ENCODE assay signal across 26 cellular contexts in the genomic region with DNA sequence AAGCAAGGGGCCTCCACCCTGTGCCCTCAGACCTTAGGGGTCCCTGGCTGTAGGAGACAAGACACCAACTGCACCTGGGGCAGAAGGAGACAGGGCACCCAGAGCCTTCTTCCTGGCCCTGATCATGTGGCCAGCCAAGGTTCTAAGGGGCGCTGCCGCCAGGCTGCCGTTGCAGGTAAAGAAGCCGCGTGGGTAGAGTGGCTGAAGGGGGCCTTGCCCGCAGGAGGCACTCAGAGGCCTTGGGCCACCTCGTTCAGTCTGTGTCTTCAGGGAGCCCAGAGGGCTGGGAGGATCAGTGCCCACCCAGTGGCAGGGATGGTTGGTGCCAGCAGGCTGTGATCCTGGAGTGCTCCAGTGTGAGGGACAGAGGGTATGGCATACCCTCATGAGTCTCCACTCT. TPM values are rescaled to one million over a fixed set of nuclear protein-coding genes. Genes with fewer than 3 reads are reported as not detected.
DNase-seq lines count a peak whose midpoint lies in the region; ATAC-seq, FAIRE-seq and TF ChIP-seq lines count a peak whose summit lies in the region.
"Had no signal": no experiment of that assay in that cellular context is flagged by ENCODE, and none has a peak within 500 bp of the region (broad histone marks: within the 10 kb centered on the region; RNA-seq: fewer than 3 reads in every experiment).

No MANE protein-coding gene starts in this region.

- H3K4me3 ChIP-seq in kidney (ENCODE audit: low read length in 2 of 2) = no peak overlapping the region

- H3K9me3 Mint-ChIP-seq in activated T-cell treated with anti-CD3 and anti-CD28 coated beads, Interleukin-2, amount 50 U/mL, for 4 hours = no peaks in the 10 kb centered on the region
- no peaks in the 10 kb centered on the region for H3K9me3 Mint-ChIP-seq in WTC11
- no peaks in the 10 kb centered on the region for H3K9me3 Mint-ChIP-seq in stimulated activated effector memory CD8-positive, alpha-beta T cell treated with anti-CD3 and anti-CD28 coated beads, Interleukin-12 subunit alpha, Interleukin-12 subunit beta, amount 100 ng/mL, for 72 hours
- no peaks in the 10 kb centered on the region for H3K9me3 Mint-ChIP-seq in T-helper 2 cell treated with Interferon-gamma antibody and Interleukin-4, amounts not matched to agents 5 μg/mL and 100 μg/mL, for 36 hours
- H3K9me3 Mint-ChIP-seq: CD4-positive, CD25-positive, alpha-beta regulatory T cell; HFFc6 had no signal

- no peak overlapping the region for H3K27ac Mint-ChIP-seq in WTC11
- H3K27ac Mint-ChIP-seq in stimulated activated effector memory CD8-positive, alpha-beta T cell treated with anti-CD3 and anti-CD28 coated beads, Interleukin-12 subunit alpha, Interleukin-12 subunit beta, amount 100 ng/mL, for 72 hours = no peak overlapping the region
- no peak overlapping the region for H3K27ac Mint-ChIP-seq in T-helper 2 cell treated with Interferon-gamma antibody and Interleukin-4, amounts not matched to agents 5 μg/mL and 100 μg/mL, for 36 hours
- H3K27ac Mint-ChIP-seq: CD4-positive, CD25-positive, alpha-beta regulatory T cell; HFFc6 had no signal

- no peak for FAIRE-seq in kidney (lab: Jason Lieb, UNC)
- FAIRE-seq: RCC 7860 had no signal

- peaks cover 4% of the 10 kb centered on the region for H3K4me1 Mint-ChIP-seq in activated T-cell treated with anti-CD3 and anti-CD28 coated beads, Interleukin-2, amount 50 U/mL, for 4 hours (ENCODE audit: low read depth)
- H3K4me1 Mint-ChIP-seq in WTC11 = no peaks in the 10 kb centered on the region
- H3K4me1 Mint-ChIP-seq in stimulated activated effector memory CD8-positive, alpha-beta T cell treated with anti-CD3 and anti-CD28 coated beads, Interleukin-12 subunit alpha, Interleukin-12 subunit beta, amount 100 ng/mL, for 72 hours = no peaks in the 10 kb centered on the region
- H3K4me1 Mint-ChIP-seq in T-helper 2 cell treated with Interferon-gamma antibody and Interleukin-4, amounts not matched to agents 5 μg/mL and 100 μg/mL, for 36 hours (ENCODE audit: low read depth) = no peaks in the 10 kb centered on the region

- peak overlapping the region; percentile 68 for H3K4me3 Mint-ChIP-seq in activated T-cell treated with anti-CD3 and anti-CD28 coated beads, Interleukin-2, amount 50 U/mL, for 4 hours
- peak overlapping the region; percentile 56; the same call in 1 of the 2 replicates for H3K4me3 Mint-ChIP-seq in WTC11
- peak overlapping the region; percentile 10 for H3K4me3 Mint-ChIP-seq in stimulated activated effector memory CD8-positive, alpha-beta T cell treated with anti-CD3 and anti-CD28 coated beads, Interleukin-12 subunit alpha, Interleukin-12 subunit beta, amount 100 ng/mL, for 72 hours
- no peak overlapping the region for H3K4me3 Mint-ChIP-seq in T-helper 2 cell treated with Interferon-gamma antibody and Interleukin-4, amounts not matched to agents 5 μg/mL and 100 μg/mL, for 36 hours
- H3K4me3 Mint-ChIP-seq: HFFc6 had no signal

- TF ChIP-seq CTCF in WTC11 (IDR thresholded peaks at IDR 0.05) (no peak), kidney (IDR thresholded peaks at IDR 0.05; ENCODE audit: borderline replicate concordance, extremely low read depth, insufficient read depth) (no peak)

- no peak overlapping the region for H3K27ac ChIP-seq in kidney (ENCODE audit: low read depth in 2 of 2, low read length in 2 of 2)
- H3K27ac ChIP-seq: 22Rv1, KMS-11 had no signal

- no peaks in the 10 kb centered on the region for H3K4me1 ChIP-seq in kidney (ENCODE audit: control insufficient read depth in 1 of 2, insufficient read depth in 1 of 2, low read depth in 1 of 2, low read length in 2 of 2)

- intact Hi-C loops in kidney (cut with DNase I) = no loop called here
- intact Hi-C loops in sciatic nerve (cut with DNase I) = no loop called here

- peaks cover 24% of the 10 kb centered on the region for H3K27me3 Mint-ChIP-seq in activated T-cell treated with anti-CD3 and anti-CD28 coated beads, Interleukin-2, amount 50 U/mL, for 4 hours (ENCODE audit: low read depth)
- H3K27me3 Mint-ChIP-seq in WTC11 (ENCODE audit: low read depth) = peaks cover 9% of the 10 kb centered on the region
- H3K27me3 Mint-ChIP-seq in T-helper 2 cell treated with Interferon-gamma antibody and Interleukin-4, amounts not matched to agents 5 μg/mL and 100 μg/mL, for 36 hours (ENCODE audit: low read depth) = peaks cover 9% of the 10 kb centered on the region

- H3K36me3 Mint-ChIP-seq in activated T-cell treated with anti-CD3 and anti-CD28 coated beads, Interleukin-2, amount 50 U/mL, for 4 hours (ENCODE audit: insufficient read depth) = no peaks in the 10 kb centered on the region
- H3K36me3 Mint-ChIP-seq in WTC11 = no peaks in the 10 kb centered on the region
- no peaks in the 10 kb centered on the region for H3K36me3 Mint-ChIP-seq in stimulated activated effector memory CD8-positive, alpha-beta T cell treated with anti-CD3 and anti-CD28 coated beads, Interleukin-12 subunit alpha, Interleukin-12 subunit beta, amount 100 ng/mL, for 72 hours
- H3K36me3 Mint-ChIP-seq in T-helper 2 cell treated with Interferon-gamma antibody and Interleukin-4, amounts not matched to agents 5 μg/mL and 100 μg/mL, for 36 hours (ENCODE audit: low read depth) = no peaks in the 10 kb centered on the region
- H3K36me3 Mint-ChIP-seq: CD4-positive, CD25-positive, alpha-beta regulatory T cell had no signal

- CTCF ChIA-PET in WTC11 (lab: Charles Lee) = interaction anchor here (1.4 kb wide), 1 partner anchor 46 kb away, joined by 3 read pairs; no protein-coding TSS in a partner anchor

- no peaks in the 10 kb centered on the region for H3K9me3 ChIP-seq in kidney (ENCODE audit: control insufficient read depth in 1 of 2, low read length in 2 of 2)

- no peak for DNase-seq in activated T-cell treated with anti-CD3 and anti-CD28 coated beads, Interleukin-2, amount 50 U/mL, for 4 hours
- no peak for DNase-seq in activated T-cell treated with anti-CD3 and anti-CD28 coated beads, Interleukin-2, amount 50 U/mL, for 1 hour
- no peak for DNase-seq in WTC11 (ENCODE audit: low spot score)
- DNase-seq in kidney = peak; percentile 71
- no peak for DNase-seq in stimulated activated effector memory CD8-positive, alpha-beta T cell treated with anti-CD3 and anti-CD28 coated beads, Interleukin-12 subunit alpha, Interleukin-12 subunit beta, amount 100 ng/mL, for 72 hours (ENCODE audit: low spot score in 2 of 2)
- DNase-seq in sciatic nerve (ENCODE audit: low spot score) = no peak
- DNase-seq in T-helper 2 cell treated with Interferon-gamma antibody and Interleukin-4, amounts not matched to agents 5 μg/mL and 100 μg/mL, for 36 hours (ENCODE audit: low spot score) = no peak
- no peak for DNase-seq in NCI-H1930 (lab: John Stamatoyannopoulos, UW)
- DNase-seq: AML-193; CD4-positive, CD25-positive, alpha-beta regulatory T cell; DMS153; GDM1; H7; HFFc6; MV-4-11; NCI-H1417; NCI-H187; NCI-H2227 treated with DMSO at 0.1 percent for 48 hours; NCI-H510A treated with DMSO at 0.1 percent for 48 hours; NCI-H774; Right ventricle myocardium superior had no signal

- POLR2A ChIA-PET in WTC11 (lab: Charles Lee) = no interaction called here

- no peaks in the 10 kb centered on the region for H3K36me3 ChIP-seq in kidney (ENCODE audit: control insufficient read depth in 1 of 2, insufficient read depth in 2 of 2, low read length in 2 of 2)

- ATAC-seq in activated T-cell treated with anti-CD3 and anti-CD28 coated beads, Interleukin-2, amount 50 U/mL, for 4 hours = no peak
- ATAC-seq in WTC11 = no peak
- no peak for ATAC-seq in stimulated activated effector memory CD8-positive, alpha-beta T cell treated with anti-CD3 and anti-CD28 coated beads, Interleukin-12 subunit alpha, Interleukin-12 subunit beta, amount 100 ng/mL, for 72 hours
- no peak for ATAC-seq in sciatic nerve

- H3K9ac ChIP-seq in kidney (ENCODE audit: low read length in 2 of 2) = no peak overlapping the region
- H3K9ac ChIP-seq: KMS-11 had no signal

TF ChIP-seq in WTC11, 78 proteins besides CTCF, POLR2A, EP300 and RAD21 (continues in another document):
- TF ChIP-seq NFATC4 (CRISPR knock-in tag; IDR thresholded peaks at IDR 0.05) (no peak), ZNF317 (CRISPR knock-in tag; IDR thresholded peaks at IDR 0.05; ENCODE audit: borderline replicate concordance, low read depth) (no peak), ETV6 (CRISPR knock-in tag; IDR thresholded peaks at IDR 0.05) (no peak)
- TF ChIP-seq, protein P1, sequence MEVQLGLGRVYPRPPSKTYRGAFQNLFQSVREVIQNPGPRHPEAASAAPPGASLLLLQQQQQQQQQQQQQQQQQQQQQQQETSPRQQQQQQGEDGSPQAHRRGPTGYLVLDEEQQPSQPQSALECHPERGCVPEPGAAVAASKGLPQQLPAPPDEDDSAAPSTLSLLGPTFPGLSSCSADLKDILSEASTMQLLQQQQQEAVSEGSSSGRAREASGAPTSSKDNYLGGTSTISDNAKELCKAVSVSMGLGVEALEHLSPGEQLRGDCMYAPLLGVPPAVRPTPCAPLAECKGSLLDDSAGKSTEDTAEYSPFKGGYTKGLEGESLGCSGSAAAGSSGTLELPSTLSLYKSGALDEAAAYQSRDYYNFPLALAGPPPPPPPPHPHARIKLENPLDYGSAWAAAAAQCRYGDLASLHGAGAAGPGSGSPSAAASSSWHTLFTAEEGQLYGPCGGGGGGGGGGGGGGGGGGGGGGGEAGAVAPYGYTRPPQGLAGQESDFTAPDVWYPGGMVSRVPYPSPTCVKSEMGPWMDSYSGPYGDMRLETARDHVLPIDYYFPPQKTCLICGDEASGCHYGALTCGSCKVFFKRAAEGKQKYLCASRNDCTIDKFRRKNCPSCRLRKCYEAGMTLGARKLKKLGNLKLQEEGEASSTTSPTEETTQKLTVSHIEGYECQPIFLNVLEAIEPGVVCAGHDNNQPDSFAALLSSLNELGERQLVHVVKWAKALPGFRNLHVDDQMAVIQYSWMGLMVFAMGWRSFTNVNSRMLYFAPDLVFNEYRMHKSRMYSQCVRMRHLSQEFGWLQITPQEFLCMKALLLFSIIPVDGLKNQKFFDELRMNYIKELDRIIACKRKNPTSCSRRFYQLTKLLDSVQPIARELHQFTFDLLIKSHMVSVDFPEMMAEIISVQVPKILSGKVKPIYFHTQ (CRISPR knock-in tag; IDR thresholded peaks at IDR 0.05) = no peak

RNA-seq across cellular contexts. Expression of gene AATK, which starts 1.6 kb away (rescaled TPM):
- 1 to 10 TPM in 1 of 3 donors, under 1 TPM in 2; 0.46 to 3.8 (median 0.87) TPM for total RNA-seq in activated T-cell treated with anti-CD3 and anti-CD28 coated beads, Interleukin-2, amount 50 U/mL, for 4 hours
- total RNA-seq in WTC11 (2021) (2.9 to 4.4 TPM (median 3.0 TPM) in 3 replicates), kidney (4.2 TPM), sciatic nerve (440 TPM)
- 0.65 TPM for polyA plus RNA-seq in kidney (ENCODE audit: insufficient read depth, low read depth, low replicate concordance)
- total RNA-seq: CD4-positive, CD25-positive, alpha-beta regulatory T cell had no signal

RNA-seq across cellular contexts. Expression of gene PVALEF, which starts 2.3 kb away (rescaled TPM):
- not detected for total RNA-seq in activated T-cell treated with anti-CD3 and anti-CD28 coated beads, Interleukin-2, amount 50 U/mL, for 4 hours
- not detected in 3 replicates for total RNA-seq in WTC11 (2021)
- total RNA-seq in kidney = not detected
- not detected for polyA plus RNA-seq in kidney (ENCODE audit: insufficient read depth, low read depth, low replicate concordance)
- not detected for total RNA-seq in sciatic nerve
- total RNA-seq: CD4-positive, CD25-positive, alpha-beta regulatory T cell; Daoy; H7; HFFc6; OCI-LY7; Right ventricle myocardium superior had no signal
- polyA plus RNA-seq: CD4-positive, CD25-positive, alpha-beta regulatory T cell had no signal

RNA-seq across cellular contexts. Expression of gene CEP131, which starts 55.1 kb away (rescaled TPM):
- 10 to 100 TPM; 12.3 to 12.8 (median 12.7) TPM for total RNA-seq in activated T-cell treated with anti-CD3 and anti-CD28 coated beads, Interleukin-2, amount 50 U/mL, for 4 hours
- total RNA-seq in WTC11 (2021) (32.4 to 35.2 TPM (median 34.3 TPM) in 3 replicates), kidney (7.5 TPM), sciatic nerve (10.1 TPM)
- 6.9 TPM for polyA plus RNA-seq in kidney (ENCODE audit: insufficient read depth, low read depth, low replicate concordance)

Comparison
In these comparisons a context has a peak if more than half of its experiments do, and no peak if none do; other contexts are left out.
1. RNA of gene AATK, which starts 1.6 kb away (total RNA-seq): 440 TPM in sciatic nerve (single experiment); 4.2 TPM in kidney (single experiment), 2.9 to 4.4 TPM in WTC11 and 0.46 to 3.8 TPM in activated T-cell treated with anti-CD3 and anti-CD28 coated beads, Interleukin-2, amount 50 U/mL, for 4 hours; every median in the first group is over 10 times any median in the second.